ENCODE assay signal across 8 cellular contexts in the genomic region with DNA sequence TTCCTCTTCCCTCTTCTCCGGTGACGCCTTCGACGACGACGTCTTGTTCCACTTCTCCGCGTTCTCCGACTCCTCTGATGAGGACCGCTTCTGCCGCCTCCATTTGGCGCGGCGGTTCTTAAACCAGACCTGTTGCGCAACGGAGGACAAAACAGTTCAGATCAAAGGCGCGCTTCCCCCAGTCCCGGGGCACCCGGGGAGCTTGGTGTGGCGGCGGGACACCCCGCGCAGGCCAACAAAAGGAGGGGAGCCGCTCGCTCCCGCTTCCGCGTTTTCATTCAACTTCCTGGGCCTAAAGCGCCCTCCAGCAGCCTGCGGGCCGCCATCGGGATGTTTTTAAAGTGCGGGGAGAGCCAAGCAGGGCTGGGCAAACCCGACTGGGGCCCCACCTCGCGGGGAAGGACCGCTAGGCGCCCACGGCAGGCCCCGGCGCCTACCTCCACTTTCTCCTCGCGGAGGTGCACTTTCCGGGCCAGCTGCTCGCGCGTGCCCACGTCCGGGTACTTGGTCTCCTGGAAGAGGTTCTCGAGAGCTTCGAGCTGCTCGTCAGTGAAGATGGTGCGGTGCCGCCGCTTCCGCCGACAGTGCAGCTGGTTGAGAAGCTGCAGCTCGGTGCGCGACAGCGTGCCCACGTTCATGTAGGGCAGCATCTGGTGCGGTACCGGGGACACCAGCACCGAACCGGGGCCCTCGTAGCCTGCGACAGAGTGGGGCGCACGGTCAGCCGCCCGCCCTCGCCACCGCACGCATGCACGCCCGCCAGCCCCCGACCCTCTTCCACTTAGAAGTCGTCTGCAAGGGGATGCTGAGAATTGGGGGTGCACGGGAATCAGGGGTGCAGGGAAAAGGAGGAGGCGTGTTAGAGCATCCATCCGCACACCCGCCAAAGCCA. TPM values are rescaled to one million over a fixed set of nuclear protein-coding genes. Genes with fewer than 3 reads are reported as not detected.
A peak's percentile ranks its signal among the peaks of the same experiment; 100 is the strongest.
DNase-seq lines count a peak whose midpoint lies in the region; ATAC-seq and TF ChIP-seq lines count a peak whose summit lies in the region.

No MANE protein-coding gene starts in this region.

- no peaks in the 10 kb centered on the region for H3K36me3 Mint-ChIP-seq in memory B cell

- H3K36me3 ChIP-seq in brain microvascular endothelial cell (replicated peaks) (no peaks in the 10 kb centered on the region), tibial nerve (no peaks in the 10 kb centered on the region)

- peak; percentile 16 for DNase-seq in activated naive CD4-positive, alpha-beta T cell treated with Interleukin-2 at 50 U/mL for 16 hours
- no peak for DNase-seq in activated naive CD4-positive, alpha-beta T cell (lab: John Stamatoyannopoulos, UW)
- DNase-seq in brain microvascular endothelial cell: no peak
- no peak for DNase-seq in memory B cell (ENCODE audit: low spot score in 2 of 2)
- peak; percentile 23 to 59 for DNase-seq in tibial nerve (ENCODE audit: low spot score in 2 of 2)
- no peak for DNase-seq in NCI-H226

- H3K27ac Mint-ChIP-seq in memory B cell: no peak overlapping the region

- ATAC-seq in memory B cell (ENCODE audit: low read depth) (no peak), GM21619 (IDR thresholded peaks at IDR 0.05; ENCODE audit: unreplicated experiment) (no peak), GM19452 (IDR thresholded peaks at IDR 0.05; ENCODE audit: unreplicated experiment) (no peak)

- no peak for TF ChIP-seq POLR2A in tibial nerve (IDR thresholded peaks at IDR 0.05)

- peak in 1 of 2 donors; percentile 41 for TF ChIP-seq EP300 in tibial nerve (IDR thresholded peaks at IDR 0.05)

- TF ChIP-seq CTCF in brain microvascular endothelial cell (IDR thresholded peaks at IDR 0.05; ENCODE audit: low read depth, low read length, missing control alignments) (no peak), tibial nerve (IDR thresholded peaks at IDR 0.05) (no peak)

- H3K4me1 Mint-ChIP-seq in memory B cell: peaks cover 3% of the 10 kb centered on the region

- H3K4me3 ChIP-seq in brain microvascular endothelial cell (ENCODE audit: low read depth, low read length) (peak overlapping the region; percentile 12), tibial nerve (peak overlapping the region; percentile 30 to 63 (median 33))

- H3K4me3 Mint-ChIP-seq in memory B cell: peak overlapping the region; percentile 67

- H3K27ac ChIP-seq in brain microvascular endothelial cell: no peak overlapping the region
- H3K27ac ChIP-seq in tibial nerve: peak overlapping the region in 1 of 4 donors; percentile 51

- peaks cover 22% of the 10 kb centered on the region for H3K27me3 Mint-ChIP-seq in memory B cell

- 6 to 8% methylated on average over 62 to 75 of the region's 84 CpGs for WGBS in tibial nerve, 2 donors

- H3K27me3 ChIP-seq in brain microvascular endothelial cell (replicated peaks): peaks cover 89% of the 10 kb centered on the region
- peaks cover 10 to 98% of the 10 kb centered on the region in 2 donors for H3K27me3 ChIP-seq in tibial nerve

- H3K9me3 ChIP-seq in tibial nerve: no peaks in the 10 kb centered on the region

- in situ Hi-C loops in brain microvascular endothelial cell (cut with HindIII; ENCODE audit: low pct_ligation_motif_present, low sequenced_read_pairs): no loop called here

- no peaks in the 10 kb centered on the region for H3K9me3 Mint-ChIP-seq in memory B cell

- H3K4me1 ChIP-seq in tibial nerve: peaks cover 0 to 54% (median 17%) of the 10 kb centered on the region in 4 donors

RNA-seq across cellular contexts. Expression of a gene that starts 1.1 kb away (rescaled TPM):
- total RNA-seq in tibial nerve: 10 to 100 TPM in 1 of 4 donors, 1 to 10 TPM in 2, under 1 TPM in 1; 0.44 to 13.1 (median 2.2) TPM

Comparison
In these comparisons a context has a peak if more than half of its experiments do, and no peak if none do; other contexts are left out.
1. DNase-seq: peak in activated naive CD4-positive, alpha-beta T cell treated with Interleukin-2 at 50 U/mL for 16 hours (single experiment) and tibial nerve (2 of 2); none in activated naive CD4-positive, alpha-beta T cell (0 of 4), brain microvascular endothelial cell (single experiment), memory B cell (0 of 2) and NCI-H226 (single experiment).